In the genomic region with DNA sequence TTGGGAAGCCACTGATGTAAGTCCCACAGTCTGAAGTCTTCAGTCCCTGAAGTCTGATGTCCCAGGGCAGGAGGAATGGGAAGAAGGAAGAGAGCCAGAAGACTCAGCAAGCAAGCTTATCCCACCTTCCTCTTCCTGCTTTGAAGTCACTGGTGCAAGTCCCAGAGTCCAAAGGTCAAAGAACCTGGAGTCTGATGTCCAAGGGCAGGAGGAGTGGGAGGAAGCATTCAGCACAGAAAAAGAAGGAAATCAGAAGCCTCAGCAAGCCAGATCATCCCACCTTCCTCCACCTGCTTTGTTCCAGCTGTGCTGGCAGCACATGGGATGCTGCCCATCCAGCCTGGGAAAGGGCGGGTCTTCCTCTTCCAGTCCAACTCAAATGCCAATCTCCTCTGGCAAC, we compare ENCODE assay signal across 20 cellular contexts. TPM values are rescaled to one million over a fixed set of nuclear protein-coding genes. Genes with fewer than 3 reads are reported as not detected.
DNase-seq lines count a peak whose midpoint lies in the region; ATAC-seq, FAIRE-seq and TF ChIP-seq lines count a peak whose summit lies in the region.
"Had no signal": no experiment of that assay in that cellular context is flagged by ENCODE, and none has a peak within 500 bp of the region (broad histone marks: within the 10 kb centered on the region; RNA-seq: fewer than 3 reads in every experiment).

No MANE protein-coding gene starts in this region.

- peak overlapping the region; percentile 7 for H3K4me2 ChIP-seq in astrocyte (ENCODE audit: low read length)
- H3K4me2 ChIP-seq: GM23338, KMS-11 had no signal

- peaks cover 3% of the 10 kb centered on the region for H3K9me3 Mint-ChIP-seq in astrocyte (ENCODE audit: unreplicated experiment)
- H3K9me3 Mint-ChIP-seq in stimulated activated effector memory CD8-positive, alpha-beta T cell treated with anti-CD3 and anti-CD28 coated beads, Interleukin-12 subunit alpha, Interleukin-12 subunit beta, amount 100 ng/mL, for 72 hours: peaks cover 3% of the 10 kb centered on the region
- no peaks in the 10 kb centered on the region for H3K9me3 Mint-ChIP-seq in activated naive CD8-positive, alpha-beta T cell treated with anti-CD3 and anti-CD28 coated beads, Interleukin-2, amount 50 U/mL, for 24 hours
- H3K9me3 Mint-ChIP-seq: CD4-positive, alpha-beta T cell; GM23338; H9 had no signal

- H4K20me1 ChIP-seq in astrocyte (ENCODE audit: insufficient read depth, low read length): peaks cover 81% of the 10 kb centered on the region

- peaks cover 13% of the 10 kb centered on the region for H3K4me1 Mint-ChIP-seq in astrocyte (ENCODE audit: low read depth, unreplicated experiment)
- H3K4me1 Mint-ChIP-seq in stimulated activated effector memory CD8-positive, alpha-beta T cell treated with anti-CD3 and anti-CD28 coated beads, Interleukin-12 subunit alpha, Interleukin-12 subunit beta, amount 100 ng/mL, for 72 hours: peaks cover 13% of the 10 kb centered on the region
- H3K4me1 Mint-ChIP-seq in activated naive CD8-positive, alpha-beta T cell treated with anti-CD3 and anti-CD28 coated beads, Interleukin-2, amount 50 U/mL, for 24 hours: no peaks in the 10 kb centered on the region
- H3K4me1 Mint-ChIP-seq: GM23338, H9 had no signal

- peak; percentile 31 for ATAC-seq in left colon
- no peak for ATAC-seq in stimulated activated effector memory CD8-positive, alpha-beta T cell treated with anti-CD3 and anti-CD28 coated beads, Interleukin-12 subunit alpha, Interleukin-12 subunit beta, amount 100 ng/mL, for 72 hours
- ATAC-seq in activated naive CD8-positive, alpha-beta T cell treated with anti-CD3 and anti-CD28 coated beads, Interleukin-2, amount 50 U/mL, for 24 hours: no peak
- ATAC-seq in HG03342 (IDR thresholded peaks at IDR 0.05; ENCODE audit: unreplicated experiment): no peak
- ATAC-seq: GM23338 had no signal

- H3K9me3 ChIP-seq in astrocyte (ENCODE audit: insufficient read depth, low read depth, low read length): no peaks in the 10 kb centered on the region
- H3K9me3 ChIP-seq: Caco-2 had no signal

- H3K4me3 Mint-ChIP-seq in astrocyte (ENCODE audit: unreplicated experiment): no peak overlapping the region
- no peak overlapping the region for H3K4me3 Mint-ChIP-seq in stimulated activated effector memory CD8-positive, alpha-beta T cell treated with anti-CD3 and anti-CD28 coated beads, Interleukin-12 subunit alpha, Interleukin-12 subunit beta, amount 100 ng/mL, for 72 hours
- H3K4me3 Mint-ChIP-seq in activated naive CD8-positive, alpha-beta T cell treated with anti-CD3 and anti-CD28 coated beads, Interleukin-2, amount 50 U/mL, for 24 hours: no peak overlapping the region
- H3K4me3 Mint-ChIP-seq: CD4-positive, alpha-beta T cell; GM23338; H9 had no signal

- H3K9ac ChIP-seq in astrocyte (ENCODE audit: low read length): peak overlapping the region; percentile 62
- H3K9ac ChIP-seq: KMS-11 had no signal

- H3K27me3 Mint-ChIP-seq in astrocyte (ENCODE audit: low read depth, unreplicated experiment): no peaks in the 10 kb centered on the region
- H3K27me3 Mint-ChIP-seq in activated naive CD8-positive, alpha-beta T cell treated with anti-CD3 and anti-CD28 coated beads, Interleukin-2, amount 50 U/mL, for 24 hours: peaks cover 2% of the 10 kb centered on the region
- H3K27me3 Mint-ChIP-seq: CD4-positive, alpha-beta T cell had no signal

- DNase-seq in DMS53 (lab: John Stamatoyannopoulos, UW) (peak; percentile 55), astrocyte (ENCODE audit: low read depth) (no peak), left colon (no peak), GM10266 (ENCODE audit: extremely low spot score) (no peak)
- no peak for DNase-seq in stimulated activated effector memory CD8-positive, alpha-beta T cell treated with anti-CD3 and anti-CD28 coated beads, Interleukin-12 subunit alpha, Interleukin-12 subunit beta, amount 100 ng/mL, for 72 hours (ENCODE audit: low spot score in 2 of 2)
- no peak for DNase-seq in activated naive CD8-positive, alpha-beta T cell treated with anti-CD3 and anti-CD28 coated beads, Interleukin-2, amount 50 U/mL, for 24 hours
- DNase-seq: AML-193; Caco-2; CD4-positive, alpha-beta T cell; DMS153; H9 had no signal

- H3K27ac Mint-ChIP-seq in astrocyte (ENCODE audit: unreplicated experiment): no peak overlapping the region
- H3K27ac Mint-ChIP-seq in stimulated activated effector memory CD8-positive, alpha-beta T cell treated with anti-CD3 and anti-CD28 coated beads, Interleukin-12 subunit alpha, Interleukin-12 subunit beta, amount 100 ng/mL, for 72 hours: peak overlapping the region; percentile 47
- no peak overlapping the region for H3K27ac Mint-ChIP-seq in activated naive CD8-positive, alpha-beta T cell treated with anti-CD3 and anti-CD28 coated beads, Interleukin-2, amount 50 U/mL, for 24 hours
- H3K27ac Mint-ChIP-seq: CD4-positive, alpha-beta T cell; GM23338 had no signal

- no peak overlapping the region for H3K4me3 ChIP-seq in astrocyte (ENCODE audit: insufficient read depth, low read depth, low read length)
- H3K4me3 ChIP-seq: GM23338 had no signal

- no peaks in the 10 kb centered on the region for H3K27me3 ChIP-seq in astrocyte (ENCODE audit: insufficient read depth, low read length)

- intact Hi-C loops in left colon (cut with DNase I, micrococcal nuclease): no loop called here

- no peak overlapping the region for H2AFZ ChIP-seq in astrocyte (ENCODE audit: low read depth, low read length)
- H2AFZ ChIP-seq: GM23338 had no signal

- no peak for TF ChIP-seq CTCF in astrocyte (IDR thresholded peaks at IDR 0.05; ENCODE audit: insufficient read depth, low read depth, low read length)
- no peak for TF ChIP-seq CTCF in GM10266 (IDR thresholded peaks at IDR 0.05; ENCODE audit: control insufficient read depth, insufficient read depth, low read depth, missing control alignments)

- peaks cover 17% of the 10 kb centered on the region for H3K4me1 ChIP-seq in astrocyte (ENCODE audit: insufficient read depth, low read length)
- H3K4me1 ChIP-seq: Caco-2 had no signal

- peaks cover 90% of the 10 kb centered on the region for H3K79me2 ChIP-seq in astrocyte (ENCODE audit: insufficient read depth, low read length)

- FAIRE-seq in astrocyte (lab: Jason Lieb, UNC): no peak
- FAIRE-seq: A204.1, G401.6, GM12892, GM18507 had no signal

- peaks cover 9% of the 10 kb centered on the region for H3K36me3 ChIP-seq in astrocyte (ENCODE audit: insufficient read depth, low read length)

- H3K27ac ChIP-seq in astrocyte (ENCODE audit: low read depth, low read length): peak overlapping the region; percentile 83
- H3K27ac ChIP-seq: C4-2B, KMS-11 had no signal

- H3K36me3 Mint-ChIP-seq in astrocyte (ENCODE audit: low read depth, unreplicated experiment): peaks cover 13% of the 10 kb centered on the region
- H3K36me3 Mint-ChIP-seq in stimulated activated effector memory CD8-positive, alpha-beta T cell treated with anti-CD3 and anti-CD28 coated beads, Interleukin-12 subunit alpha, Interleukin-12 subunit beta, amount 100 ng/mL, for 72 hours: no peaks in the 10 kb centered on the region
- no peaks in the 10 kb centered on the region for H3K36me3 Mint-ChIP-seq in activated naive CD8-positive, alpha-beta T cell treated with anti-CD3 and anti-CD28 coated beads, Interleukin-2, amount 50 U/mL, for 24 hours (ENCODE audit: low read depth)

RNA-seq across cellular contexts. Expression of gene ADAM12, which starts 51.0 kb away (rescaled TPM):
- 100 and 126 TPM in 2 replicates for total RNA-seq in astrocyte
- under 1 TPM; 0.28 to 0.61 TPM for total RNA-seq in left colon
- total RNA-seq: Caco-2, HT-29 had no signal

Comparison
In these comparisons a context has a peak if more than half of its experiments do, and no peak if none do; other contexts are left out.
1. RNA of gene ADAM12, which starts 51.0 kb away (total RNA-seq): 100 to 126 TPM in astrocyte; 0.28 to 0.61 TPM in left colon; every median in the first group is over 10 times any median in the second.